Comparison of ENCODE assay signal across 8 cellular contexts in the genomic region with DNA sequence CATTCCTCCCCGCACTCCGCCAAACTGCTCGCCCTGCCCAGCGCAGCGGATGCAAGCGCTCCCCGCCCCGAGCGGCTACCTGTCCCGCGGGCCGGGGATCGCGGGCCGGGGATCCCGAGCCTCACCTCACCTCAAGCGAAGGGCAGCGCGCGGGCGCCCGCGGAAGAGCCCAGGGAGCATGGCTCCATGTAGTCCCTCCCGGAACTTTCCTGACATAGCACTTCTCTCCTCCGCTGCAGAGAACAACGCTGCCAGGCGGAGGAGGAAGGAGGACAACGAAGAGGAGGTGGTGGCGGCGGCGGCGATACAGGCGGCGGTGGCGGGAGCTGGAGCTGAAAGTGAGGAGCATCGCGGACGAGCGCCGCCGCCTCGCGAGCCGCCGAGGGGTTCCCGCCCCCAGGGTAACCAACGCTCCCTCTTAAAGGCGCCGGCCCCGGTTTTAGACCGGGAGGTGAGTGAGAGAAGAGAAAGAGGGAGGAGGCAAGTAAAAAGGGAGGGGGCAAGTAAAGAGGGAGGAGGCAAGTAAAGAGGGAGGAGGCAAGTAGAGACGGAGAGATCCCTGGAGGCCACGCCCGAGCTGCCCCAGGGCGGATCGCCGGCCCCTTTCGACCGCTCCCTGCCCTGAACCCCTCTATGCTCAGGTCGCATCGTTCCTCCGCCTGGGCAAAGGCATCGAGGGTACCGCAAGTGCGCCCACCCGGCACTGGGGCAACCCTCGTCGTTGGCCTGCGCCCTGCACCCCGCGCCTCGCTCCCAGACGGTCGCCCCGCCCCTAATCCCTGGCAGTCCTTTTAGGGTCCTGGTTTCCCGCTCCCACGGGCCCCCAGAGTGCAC. TPM values are rescaled to one million over a fixed set of nuclear protein-coding genes. Genes with fewer than 3 reads are reported as not detected.
DNase-seq lines count a peak whose midpoint lies in the region; ATAC-seq and TF ChIP-seq lines count a peak whose summit lies in the region.

A gene with protein sequence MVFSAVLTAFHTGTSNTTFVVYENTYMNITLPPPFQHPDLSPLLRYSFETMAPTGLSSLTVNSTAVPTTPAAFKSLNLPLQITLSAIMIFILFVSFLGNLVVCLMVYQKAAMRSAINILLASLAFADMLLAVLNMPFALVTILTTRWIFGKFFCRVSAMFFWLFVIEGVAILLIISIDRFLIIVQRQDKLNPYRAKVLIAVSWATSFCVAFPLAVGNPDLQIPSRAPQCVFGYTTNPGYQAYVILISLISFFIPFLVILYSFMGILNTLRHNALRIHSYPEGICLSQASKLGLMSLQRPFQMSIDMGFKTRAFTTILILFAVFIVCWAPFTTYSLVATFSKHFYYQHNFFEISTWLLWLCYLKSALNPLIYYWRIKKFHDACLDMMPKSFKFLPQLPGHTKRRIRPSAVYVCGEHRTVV (minus strand): TSS at position 340 of the 834 bp plus-strand sequence. CDS start 37,746 bp downstream, outside the sequence.

- H3K27me3 Mint-ChIP-seq in endothelial cell (ENCODE audit: unreplicated experiment), result no peaks in the 10 kb centered on the region

- H3K9me3 ChIP-seq in mononuclear cell (ENCODE audit: low read depth, low read length), result no peaks in the 10 kb centered on the region

- H3K36me3 Mint-ChIP-seq in endothelial cell (ENCODE audit: low read depth, unreplicated experiment), result no peaks in the 10 kb centered on the region

- no peaks in the 10 kb centered on the region for H3K9me3 Mint-ChIP-seq in endothelial cell (ENCODE audit: unreplicated experiment)

- peak; percentile 97 for DNase-seq in NCI-H69 (lab: John Stamatoyannopoulos, UW)
- DNase-seq in activated CD8-positive, alpha-beta memory T cell treated with anti-CD3 and anti-CD28 coated beads for 4 hours (ENCODE audit: low read depth in 2 of 2), result peak; percentile 5 to 19
- peak; percentile 58 for DNase-seq in endothelial cell (ENCODE audit: low spot score)
- peak; percentile 47 to 55 for DNase-seq in stimulated activated CD8-positive, alpha-beta memory T cell treated with anti-CD3 and anti-CD28 coated beads, Interleukin-2, amount 100 ng/mL, for 48 hours (ENCODE audit: low read depth in 2 of 2)

- ATAC-seq in HG03354 (IDR thresholded peaks at IDR 0.05; ENCODE audit: poor library complexity, severe bottlenecking, unreplicated experiment), result peak; percentile 92

- H3K4me1 Mint-ChIP-seq in endothelial cell (ENCODE audit: unreplicated experiment), result peaks cover 5% of the 10 kb centered on the region

- TF ChIP-seq POLR2A in GM19193 (IDR thresholded peaks at IDR 0.05; ENCODE audit: extremely low read depth, insufficient read depth, insufficient read length), result peak; percentile 74

- H3K4me3 ChIP-seq in mononuclear cell (ENCODE audit: low read length), result peak within 1 kb of the TSS; percentile 39

- peaks cover 13% of the 10 kb centered on the region for H3K4me1 ChIP-seq in mononuclear cell (ENCODE audit: insufficient read depth, low read length)

- H3K27ac Mint-ChIP-seq in endothelial cell (ENCODE audit: unreplicated experiment), result peak within 1 kb of the TSS; percentile 80

- no peak; the same call in none of the 2 replicates for TF ChIP-seq CTCF in C4-2B (conservative IDR thresholded peaks at IDR 0.05)
- no peak for TF ChIP-seq CTCF in endothelial cell (IDR thresholded peaks at IDR 0.05; ENCODE audit: unreplicated experiment)

- H3K4me3 Mint-ChIP-seq in endothelial cell (ENCODE audit: unreplicated experiment), result peak within 1 kb of the TSS; percentile 99

- H3K27me3 ChIP-seq in mononuclear cell (ENCODE audit: insufficient read depth, low read length), result peaks cover 56% of the 10 kb centered on the region

- H3K27ac ChIP-seq in C4-2B, result peak within 1 kb of the TSS; percentile 72

RNA-seq across cellular contexts. Expression of the gene that starts here (rescaled TPM):
- total RNA-seq in endothelial cell (ENCODE audit: unreplicated experiment), result 1.5 TPM
- total RNA-seq in mononuclear cell, result 0.10 TPM

Comparison
In these comparisons a context has a peak if more than half of its experiments do, and no peak if none do; other contexts are left out.
1. Peak in every context shown above with its lines: DNase-seq, ATAC-seq, H3K4me3 ChIP-seq and H3K27ac ChIP-seq.
2. DNase-seq: peak in every context shown above with its lines; median percentile 97 in NCI-H69; 58 in endothelial cell; 51 in stimulated activated CD8-positive, alpha-beta memory T cell treated with anti-CD3 and anti-CD28 coated beads, Interleukin-2, amount 100 ng/mL, for 48 hours; 12 in activated CD8-positive, alpha-beta memory T cell treated with anti-CD3 and anti-CD28 coated beads for 4 hours.